13 cellular contexts compared by ENCODE assay signal in genomic region chr14:36656769-36657408, GRCh38. TPM values are rescaled to one million over a fixed set of nuclear protein-coding genes. Genes with fewer than 3 reads are reported as not detected.
A peak's percentile ranks its signal among the peaks of the same experiment; 100 is the strongest.
DNase-seq lines count a peak whose midpoint lies in the region; ATAC-seq, FAIRE-seq and TF ChIP-seq lines count a peak whose summit lies in the region.
"Had no signal": no experiment of that assay in that cellular context is flagged by ENCODE, and none has a peak within 500 bp of the region (broad histone marks: within the 10 kb centered on the region; RNA-seq: fewer than 3 reads in every experiment).

No MANE protein-coding gene starts in this region.

- H3K4ac ChIP-seq in H1 (replicated peaks; ENCODE audit: insufficient read length, low read depth, low read length), result no peak overlapping the region

- H2AFZ ChIP-seq in H1 (ENCODE audit: low read length), result no peak overlapping the region

- H3K27me3 ChIP-seq in H1 (replicated peaks in 1 of 4; ENCODE audit: control insufficient read depth in 3 of 4, extremely low read depth in 1 of 4, insufficient read depth in 3 of 4, low read length in 3 of 4) (peaks cover 92 to 100% (median 95%) of the 10 kb centered on the region in 4 experiments), psoas muscle (ENCODE audit: insufficient read depth in 3 of 3, low read length in 2 of 3) (peaks cover 5 to 100% (median 57%) of the 10 kb centered on the region in 3 donors)

- peak overlapping the region; percentile 35; a peak in 3 of 4 replicates for H3K4me2 ChIP-seq in H1 (ENCODE audit: insufficient read depth in 1 of 2, low read depth in 2 of 2, low read length in 2 of 2)

- H2AK5ac ChIP-seq in H1 (ENCODE audit: low read depth, low read length), result no peak overlapping the region

- in situ Hi-C loops in GM13977 (cut with MboI; ENCODE audit: low pct_unique_long_range_greater_than_20kb, low sequenced_read_pairs, unreplicated experiment), result loop anchor here (10.0 to 25.0 kb wide), 2 partner anchors 142 to 930 kb away; partner anchors contain the start of genes FOXA1 and TTC6

- H4K20me1 ChIP-seq in H1 (replicated peaks in 1 of 2; ENCODE audit: control insufficient read depth in 1 of 2, insufficient read depth in 2 of 2, low read length in 2 of 2), result peaks cover 35 to 59% of the 10 kb centered on the region in 2 experiments

- no peak for TF ChIP-seq EP300 in H1 (IDR thresholded peaks at IDR 0.05; ENCODE audit: borderline replicate concordance in 1 of 2, low read depth in 2 of 2, low read length in 2 of 2)

- POLR2A ChIA-PET in H1 (lab: Charles Lee; ENCODE audit: partially characterized antibody), result interaction anchor here (1.1 to 1.9 kb wide), 4 partner anchors 9 to 142 kb away, joined by 3 to 6 read pairs (median 4); no protein-coding TSS in a partner anchor

- H3K79me1 ChIP-seq in H1 (ENCODE audit: low read depth, low read length), result no peaks in the 10 kb centered on the region

- CTCF ChIA-PET in H1 (lab: Charles Lee; ENCODE audit: partially characterized antibody), result interaction anchor here (0.6 to 9.9 kb wide), 31 partner anchors 9 to 935 kb away, joined by 3 to 132 read pairs (median 5); partner anchors contain the start of gene NKX2-8

- no peak overlapping the region for H2BK5ac ChIP-seq in H1 (ENCODE audit: low read depth, low read length)

- H3K23me2 ChIP-seq in H1 (ENCODE audit: low read depth, low read length), result no peaks in the 10 kb centered on the region; the same call in 1 of the 2 replicates

- no peak overlapping the region for H2BK20ac ChIP-seq in H1 (ENCODE audit: low read length)

- intact Hi-C loops in psoas muscle (cut with DNase I), result loop anchor here in 1 of 2 donors (10.0 kb wide), 1 partner anchor 152 kb away; no protein-coding TSS in a partner anchor

- H3K18ac ChIP-seq in H1 (ENCODE audit: extremely low read depth, low read length), result no peak overlapping the region

- H3K27ac ChIP-seq in H1 (ENCODE audit: low read depth, low read length) (no peak overlapping the region), psoas muscle (no peak overlapping the region)
- H3K27ac ChIP-seq: ovary had no signal

- no peaks in the 10 kb centered on the region for H3K9me3 ChIP-seq in H1 (ENCODE audit: insufficient read depth in 2 of 2, low read depth in 1 of 2, low read length in 1 of 2)
- H3K9me3 ChIP-seq in psoas muscle, result no peaks in the 10 kb centered on the region

- 8% methylated on average over 26 of the region's 27 CpGs; no CpG with 5 or more reads in 1 of the 2 experiments for WGBS in H1 (ENCODE audit: extremely low coverage in 1 of 2, insufficient coverage in 1 of 2, insufficient read length in 1 of 2, insufficient replicate concordance in 2 of 2, low coverage in 1 of 2, low lambda C conversion rate in 2 of 2, missing lambda C conversion rate in 1 of 2), 2 experiments
- WGBS in psoas muscle, 3 donors, result 7 to 12% (median 10%) methylated on average over 27 of the region's 27 CpGs

- TF ChIP-seq CTCF in GM13977 (IDR thresholded peaks at IDR 0.05; ENCODE audit: extremely low read depth, insufficient read depth, missing control alignments) (no peak), H1 (IDR thresholded peaks at IDR 0.05; ENCODE audit: control extremely low read depth in 1 of 3, insufficient read depth in 1 of 3, low read depth in 1 of 3, low read length in 3 of 3) (no peak), psoas muscle (IDR thresholded peaks at IDR 0.05) (no peak)

- no peak overlapping the region; the same call in 1 of the 2 replicates for H2BK12ac ChIP-seq in H1 (ENCODE audit: low read depth, low read length)

- no peaks in the 10 kb centered on the region for H3K79me2 ChIP-seq in H1 (ENCODE audit: control insufficient read depth in 1 of 2, insufficient read depth in 2 of 2, low read length in 2 of 2)

- H3K23ac ChIP-seq in H1 (ENCODE audit: insufficient read length), result no peak overlapping the region

- H2BK120ac ChIP-seq in H1 (replicated peaks; ENCODE audit: low read depth, low read length), result no peak overlapping the region

- H3K14ac ChIP-seq in H1 (ENCODE audit: insufficient read length), result no peak overlapping the region

- no peak overlapping the region for H3K9ac ChIP-seq in H1 (replicated peaks in 1 of 4; ENCODE audit: extremely low read depth in 1 of 4, low read depth in 3 of 4, low read length in 3 of 4)

- no peak overlapping the region for H3K56ac ChIP-seq in H1 (replicated peaks; ENCODE audit: insufficient read length, low read depth, low read length)

- H4K8ac ChIP-seq in H1 (ENCODE audit: extremely low read depth, insufficient read depth, low read length), result no peak overlapping the region; the same call in 1 of the 2 replicates

- no peak overlapping the region for H4K5ac ChIP-seq in H1 (ENCODE audit: insufficient read length, low read depth, low read length)

- H3K36me3 ChIP-seq in H1 (ENCODE audit: control insufficient read depth in 2 of 4, insufficient read depth in 4 of 4, low read length in 3 of 4), result no peaks in the 10 kb centered on the region; a peak in 1 of 8 replicates
- no peaks in the 10 kb centered on the region for H3K36me3 ChIP-seq in psoas muscle (ENCODE audit: insufficient read depth in 1 of 2, low read depth in 1 of 2)
- H3K36me3 ChIP-seq: ovary had no signal

- no peak for TF ChIP-seq RAD21 in H1 (IDR thresholded peaks at IDR 0.05 in 1 of 2, conservative IDR thresholded peaks at IDR 0.05 in 1 of 2; ENCODE audit: low read depth in 2 of 2, low read length in 2 of 2)

- H3K4me3 ChIP-seq in H1 (ENCODE audit: extremely low read depth in 1 of 4, insufficient read depth in 2 of 4, low read depth in 3 of 4, low read length in 4 of 4), result peak overlapping the region in 1 of 4 experiments; percentile 53; a peak in 1 of 8 replicates
- peak overlapping the region; percentile 60 for H3K4me3 ChIP-seq in psoas muscle
- H3K4me3 ChIP-seq: K562, ovary had no signal

- peak in 2 of 4 donors; percentile 20 to 43 for ATAC-seq in psoas muscle
- ATAC-seq in GM18870 (IDR thresholded peaks at IDR 0.05; ENCODE audit: unreplicated experiment), result no peak
- ATAC-seq: K562 had no signal

- DNase-seq in DMS153 (lab: John Stamatoyannopoulos, UW) (peak; percentile 37), DMS153 treated with DMSO at 0.1 percent for 48 hours (lab: John Stamatoyannopoulos, UW; ENCODE audit: unreplicated experiment) (no peak), GM13977 (ENCODE audit: low spot score) (peak; percentile 18), H1 (ENCODE audit: low read depth in 1 of 2, low spot score in 2 of 2) (peak in 1 of 2 experiments; percentile 57), psoas muscle (peak in 1 of 2 donors; percentile 75), activated gamma-delta T cell treated with Interleukin-2 at 50 U/mL for 16 hours (no peak), pons (ENCODE audit: low spot score) (no peak)
- DNase-seq: NCI-H446 treated with DMSO at 0.1 percent for 48 hours, ovary, SW 1271 had no signal

- no peak for FAIRE-seq in H1 (lab: Jason Lieb, UNC)
- FAIRE-seq: A204.1, K562 had no signal

- TF ChIP-seq POLR2A in H1 (IDR thresholded peaks at IDR 0.05; ENCODE audit: control extremely low read depth in 1 of 2, low read depth in 2 of 2, low read length in 2 of 2), result no peak

- no peak overlapping the region for H4K91ac ChIP-seq in H1 (replicated peaks; ENCODE audit: insufficient read length, low read length)

- H3K4me1 ChIP-seq in H1 (replicated peaks in 1 of 4; ENCODE audit: control insufficient read depth in 3 of 4, insufficient read depth in 4 of 4, low read length in 3 of 4), result peaks cover 0 to 27% (median 13%) of the 10 kb centered on the region in 4 experiments; a peak in 5 of 7 replicates
- no peaks in the 10 kb centered on the region for H3K4me1 ChIP-seq in psoas muscle

- no peak overlapping the region for H2BK15ac ChIP-seq in H1 (ENCODE audit: low read length)

TF ChIP-seq in H1, 55 proteins besides CTCF, POLR2A, EP300 and RAD21 (continues in another document):
- TF ChIP-seq TAF1 (IDR thresholded peaks at IDR 0.05; ENCODE audit: low read depth, low read length) (no peak), KDM1A (IDR thresholded peaks at IDR 0.05; ENCODE audit: borderline replicate concordance, low read length) (no peak), SUZ12 (IDR thresholded peaks at IDR 0.05; ENCODE audit: low read length) (peak; percentile 20; the same call in 1 of the 2 replicates), GTF2F1 (IDR thresholded peaks at IDR 0.05; ENCODE audit: borderline replicate concordance, low read depth, low read length) (no peak), CEBPB (IDR thresholded peaks at IDR 0.05; ENCODE audit: low read depth, low read length) (no peak), USF2 (IDR thresholded peaks at IDR 0.05; ENCODE audit: low read length) (no peak), KDM5A (IDR thresholded peaks at IDR 0.05; ENCODE audit: low read length) (no peak), RNF2 (IDR thresholded peaks at IDR 0.05; ENCODE audit: borderline replicate concordance, low read depth, low read length, missing control alignments, poor library complexity, severe bottlenecking) (peak; percentile 20), RXRA (IDR thresholded peaks at IDR 0.05; ENCODE audit: insufficient read depth, low read depth, low read length) (no peak), CHD2 (IDR thresholded peaks at IDR 0.05; ENCODE audit: low read length) (no peak), CBX8 (IDR thresholded peaks at IDR 0.05; ENCODE audit: borderline replicate concordance, low read depth, low read length) (peak; percentile 66; the same call in 1 of the 2 replicates)
- TF ChIP-seq, protein P1, sequence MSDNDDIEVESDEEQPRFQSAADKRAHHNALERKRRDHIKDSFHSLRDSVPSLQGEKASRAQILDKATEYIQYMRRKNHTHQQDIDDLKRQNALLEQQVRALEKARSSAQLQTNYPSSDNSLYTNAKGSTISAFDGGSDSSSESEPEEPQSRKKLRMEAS (IDR thresholded peaks at IDR 0.05), result no peak

RNA-seq across cellular contexts. Expression of gene PAX9, which starts 4.8 kb away (rescaled TPM):
- not detected in 2 replicates for total RNA-seq in H1 (2021; fragmentation: NEBNext Ultra II Directional; extraction: Animal tissue kit (Norgen Biotek cat#: 25700))
- polyA plus RNA-seq in H1 (2011; rRNA removed), result 0.05 TPM in 1 of 2 replicates, not detected in the other
- not detected for polyA plus RNA-seq in H1 (2011; cell fraction: cytosol; rRNA removed)
- not detected for polyA plus RNA-seq in H1 (2011; cell fraction: nucleus; rRNA removed)
- polyA plus RNA-seq in H1 (2012, experiment 1 of 2), result 0.20 to 0.35 TPM (median 0.22 TPM) in 4 replicates
- polyA plus RNA-seq in H1 (2012, experiment 2 of 2), result 0.04 TPM
- polyA plus RNA-seq in H1 (2013, experiment 1 of 2), result 0.02 TPM
- polyA plus RNA-seq in H1 (2013, experiment 2 of 2), result not detected
- polyA minus RNA-seq in H1 (2011; rRNA and poly(A)+ RNA removed), result not detected in 2 replicates
- polyA minus RNA-seq in H1 (2011; cell fraction: cytosol; rRNA and poly(A)+ RNA removed), result not detected
- not detected for polyA minus RNA-seq in H1 (2011; cell fraction: nucleus; rRNA and poly(A)+ RNA removed)
- 1 to 10 TPM in 1 of 4 donors, under 1 TPM in 3; 0.24 to 1.4 (median 0.56) TPM for total RNA-seq in psoas muscle
- polyA plus RNA-seq in psoas muscle, result under 1 TPM; 0.13 to 0.49 (median 0.47) TPM
- total RNA-seq: ovary had no signal

Comparison
In these comparisons a context has a peak if more than half of its experiments do, and no peak if none do; other contexts are left out.
1. DNase-seq: peak in DMS153 (single experiment) and GM13977 (single experiment); none in DMS153 treated with DMSO at 0.1 percent for 48 hours (single experiment), activated gamma-delta T cell treated with Interleukin-2 at 50 U/mL for 16 hours (single experiment) and pons (single experiment).